In the genomic region with DNA sequence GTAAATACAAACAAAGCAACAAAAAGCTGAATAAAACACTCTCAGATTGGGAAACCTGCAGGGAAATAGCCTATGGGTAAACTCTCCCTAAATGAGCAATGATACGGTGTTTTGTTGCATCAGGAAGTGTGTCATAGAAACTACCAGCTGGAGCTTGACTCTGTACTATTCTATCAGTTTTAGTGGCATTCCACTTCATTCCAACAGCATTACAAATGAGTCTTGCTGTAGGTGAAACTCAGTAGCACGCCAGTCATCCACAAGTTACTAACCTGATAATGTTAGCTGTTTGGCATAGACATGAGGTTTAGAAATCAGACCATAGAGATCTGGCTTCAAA, we compare ENCODE assay signal across 1 cellular context.
TF ChIP-seq lines count a peak whose summit lies in the region.

No MANE protein-coding gene starts in this region.

TF ChIP-seq in HepG2, 621 proteins besides CTCF, POLR2A, EP300 and RAD21 (continued from another document):
- no peak for TF ChIP-seq FOXK2 (IDR thresholded peaks at IDR 0.05)
- TF ChIP-seq TOPORS (CRISPR knock-in tag; IDR thresholded peaks at IDR 0.05) = no peak
- TF ChIP-seq ZFAT (CRISPR knock-in tag; conservative IDR thresholded peaks at IDR 0.05) = no peak
- no peak for TF ChIP-seq MZF1 (CRISPR knock-in tag; IDR thresholded peaks at IDR 0.05; ENCODE audit: borderline replicate concordance)
- TF ChIP-seq DR1 (CRISPR knock-in tag; IDR thresholded peaks at IDR 0.05) = no peak
